11 cellular contexts compared by ENCODE assay signal in genomic region chr10:3091921-3092320, GRCh38. TPM values are rescaled to one million over a fixed set of nuclear protein-coding genes. Genes with fewer than 3 reads are reported as not detected.
DNase-seq lines count a peak whose midpoint lies in the region; ATAC-seq, FAIRE-seq and TF ChIP-seq lines count a peak whose summit lies in the region.
"Had no signal": no experiment of that assay in that cellular context is flagged by ENCODE, and none has a peak within 500 bp of the region (broad histone marks: within the 10 kb centered on the region; RNA-seq: fewer than 3 reads in every experiment).

No MANE protein-coding gene starts in this region.

- H3K27ac Mint-ChIP-seq in Calu3 (ENCODE audit: unreplicated experiment): peak overlapping the region; percentile 94
- peak overlapping the region; percentile 96 for H3K27ac Mint-ChIP-seq in osteocyte (ENCODE audit: unreplicated experiment)
- no peak overlapping the region for H3K27ac Mint-ChIP-seq in neural progenitor cell

- H2AFZ ChIP-seq in neural progenitor cell (replicated peaks): no peak overlapping the region

- H3K27ac ChIP-seq in RWPE2 (ENCODE audit: poor library complexity, severe bottlenecking): peak overlapping the region; percentile 99
- peak overlapping the region; percentile 99 for H3K27ac ChIP-seq in epithelial cell of prostate
- no peak overlapping the region for H3K27ac ChIP-seq in neural progenitor cell

- intact Hi-C loops in Calu3 (cut with micrococcal nuclease; ENCODE audit: unreplicated experiment): no loop called here

- no peak for DNase-seq in Calu3
- DNase-seq in RWPE2 (ENCODE audit: low spot score): no peak
- no peak for DNase-seq in epithelial cell of prostate (ENCODE audit: low read depth, low spot score)
- no peak for DNase-seq in osteocyte (ENCODE audit: extremely low spot score, unreplicated experiment)
- no peak for DNase-seq in medulla oblongata (ENCODE audit: extremely low spot score)
- DNase-seq in frontal cortex (ENCODE audit: low spot score in 2 of 2): no peak
- no peak for DNase-seq in neural progenitor cell (ENCODE audit: low spot score)
- DNase-seq: effector memory CD4-positive, alpha-beta T cell; glutamatergic neuron; SIG-M5 had no signal

- H3K27me3 ChIP-seq in RWPE2 (ENCODE audit: insufficient read depth, poor library complexity, severe bottlenecking) (no peaks in the 10 kb centered on the region), neural progenitor cell (no peaks in the 10 kb centered on the region)

- H3K4me3 Mint-ChIP-seq in Calu3 (ENCODE audit: low read depth, unreplicated experiment) (peak overlapping the region; percentile 4), osteocyte (ENCODE audit: unreplicated experiment) (no peak overlapping the region), neural progenitor cell (no peak overlapping the region)

- H3K4me2 ChIP-seq in neural progenitor cell: no peak overlapping the region

- FAIRE-seq in frontal cortex (lab: Jason Lieb, UNC): no peak
- FAIRE-seq: GM18507 had no signal

- peaks cover 76% of the 10 kb centered on the region for H3K36me3 Mint-ChIP-seq in Calu3 (ENCODE audit: insufficient read depth, unreplicated experiment)
- peaks cover 6% of the 10 kb centered on the region for H3K36me3 Mint-ChIP-seq in osteocyte (ENCODE audit: unreplicated experiment)
- peaks cover 12% of the 10 kb centered on the region for H3K36me3 Mint-ChIP-seq in neural progenitor cell

- H3K27me3 Mint-ChIP-seq in Calu3 (ENCODE audit: unreplicated experiment): no peaks in the 10 kb centered on the region
- no peaks in the 10 kb centered on the region for H3K27me3 Mint-ChIP-seq in osteocyte (ENCODE audit: unreplicated experiment)
- peaks cover 7% of the 10 kb centered on the region for H3K27me3 Mint-ChIP-seq in neural progenitor cell (ENCODE audit: insufficient read depth, low read depth)

- H3K9me3 Mint-ChIP-seq in Calu3 (ENCODE audit: low read depth, unreplicated experiment) (no peaks in the 10 kb centered on the region), osteocyte (ENCODE audit: unreplicated experiment) (no peaks in the 10 kb centered on the region), neural progenitor cell (no peaks in the 10 kb centered on the region)

- no peaks in the 10 kb centered on the region for H3F3A ChIP-seq in neural progenitor cell (ENCODE audit: low read depth)

- peaks cover 77% of the 10 kb centered on the region for H3K4me1 ChIP-seq in RWPE2 (ENCODE audit: insufficient read depth, poor library complexity, severe bottlenecking)
- peaks cover 20% of the 10 kb centered on the region for H3K4me1 ChIP-seq in neural progenitor cell

- H3K79me2 ChIP-seq in neural progenitor cell (ENCODE audit: low read depth): peaks cover 42% of the 10 kb centered on the region

- H3K9me3 ChIP-seq in RWPE2 (ENCODE audit: severe bottlenecking) (no peaks in the 10 kb centered on the region), neural progenitor cell (ENCODE audit: low read depth) (no peaks in the 10 kb centered on the region)

- ATAC-seq in RWPE2 (ENCODE audit: low read depth): no peak

- H4K20me1 ChIP-seq in neural progenitor cell (ENCODE audit: low read depth): no peaks in the 10 kb centered on the region

- H3K4me3 ChIP-seq in RWPE2 (ENCODE audit: severe bottlenecking) (no peak overlapping the region), neural progenitor cell (no peak overlapping the region)

- H3K9ac ChIP-seq in neural progenitor cell: no peak overlapping the region

- H3K4me1 Mint-ChIP-seq in Calu3 (ENCODE audit: low read depth, unreplicated experiment) (peaks cover 69% of the 10 kb centered on the region), osteocyte (ENCODE audit: unreplicated experiment) (peaks cover 74% of the 10 kb centered on the region), neural progenitor cell (peaks cover 26% of the 10 kb centered on the region)

- BruUV-seq in Calu3 (replicated peaks; lab: Mats Ljungman, UMichigan): no TSS peak

- TF ChIP-seq CTCF in Calu3 (IDR thresholded peaks at IDR 0.05; ENCODE audit: unreplicated experiment): no peak
- TF ChIP-seq CTCF in RWPE2 (IDR thresholded peaks at IDR 0.05; ENCODE audit: poor library complexity, severe bottlenecking): no peak
- TF ChIP-seq CTCF in osteocyte (IDR thresholded peaks at IDR 0.05): no peak
- TF ChIP-seq CTCF in neural progenitor cell (IDR thresholded peaks at IDR 0.05): no peak

- H3K36me3 ChIP-seq in RWPE2 (ENCODE audit: low read depth) (peaks cover 40% of the 10 kb centered on the region), neural progenitor cell (no peaks in the 10 kb centered on the region)

- CTCF ChIA-PET in Calu3 (lab: Charles Lee): interaction anchor here (0.7 to 1.5 kb wide), 4 partner anchors 15 to 91 kb away, joined by 3 to 18 read pairs (median 6); no protein-coding TSS in a partner anchor

RNA-seq across cellular contexts. Expression of gene PFKP, which starts 24.6 kb away (rescaled TPM):
- total RNA-seq in Calu3 (2022) (253 and 272 TPM in 2 replicates), osteocyte (150 and 158 TPM in 2 replicates), frontal cortex (81.5 TPM), neural progenitor cell (ENCODE audit: low replicate concordance) (55.2 and 71.2 TPM in 2 replicates)
